12 cellular contexts compared by ENCODE assay signal in genomic region chr3:128491900-128492352, GRCh38. TPM values are rescaled to one million over a fixed set of nuclear protein-coding genes. Genes with fewer than 3 reads are reported as not detected.
A peak's percentile ranks its signal among the peaks of the same experiment; 100 is the strongest.
DNase-seq lines count a peak whose midpoint lies in the region; ATAC-seq and TF ChIP-seq lines count a peak whose summit lies in the region.
"Had no signal": no experiment of that assay in that cellular context is flagged by ENCODE, and none has a peak within 500 bp of the region (broad histone marks: within the 10 kb centered on the region; RNA-seq: fewer than 3 reads in every experiment).

No MANE protein-coding gene starts in this region.

- no peaks in the 10 kb centered on the region; the same call in none of the 2 replicates for H3K36me3 ChIP-seq in BJ (ENCODE audit: control insufficient read depth, insufficient read depth, low read length)

- POLR2A ChIA-PET in BJ (lab: Charles Lee), result interaction anchor here (1.1 kb wide), 1 partner anchor 9 kb away, joined by 3 read pairs; no protein-coding TSS in a partner anchor

- peak overlapping the region; percentile 91 for H3K4me3 ChIP-seq in BJ (ENCODE audit: low read depth, low read length)

- no peak for ATAC-seq in GM21423 (IDR thresholded peaks at IDR 0.05; ENCODE audit: unreplicated experiment)

- H3K27me3 ChIP-seq in BJ (ENCODE audit: control insufficient read depth, insufficient read depth, low read length), result no peaks in the 10 kb centered on the region; the same call in 1 of the 2 replicates
- H3K27me3 ChIP-seq: testis had no signal

- H3K4me1 Mint-ChIP-seq in HFFc6 (ENCODE audit: low read depth) (peaks cover 21% of the 10 kb centered on the region), nephron (peaks cover 29% of the 10 kb centered on the region)

- CTCF ChIA-PET in BJ (lab: Yijun Ruan, JAX), result interaction anchor here (1.3 kb wide), 1 partner anchor 9 kb away, joined by 3 read pairs; no protein-coding TSS in a partner anchor

- H3K36me3 Mint-ChIP-seq in HFFc6 (ENCODE audit: low read depth) (peaks cover 23% of the 10 kb centered on the region), nephron (ENCODE audit: low read depth) (no peaks in the 10 kb centered on the region)

- H3K27ac Mint-ChIP-seq in HFFc6 (peak overlapping the region; percentile 94), nephron (peak overlapping the region in 2 of 3 experiments; percentile 41 to 51)

- DNase-seq in BJ (ENCODE audit: low read depth) (no peak), HFFc6 (no peak), brain pericyte (ENCODE audit: low read depth, low spot score) (peak; percentile 34), inferior parietal cortex (ENCODE audit: extremely low spot score) (no peak), anterior cingulate cortex (lab: John Stamatoyannopoulos, UW) (no peak), NCI-H2196 treated with DMSO at 0.1 percent for 48 hours (lab: John Stamatoyannopoulos, UW; ENCODE audit: unreplicated experiment) (no peak)
- DNase-seq: testis had no signal

- H3K9me3 Mint-ChIP-seq in HFFc6 (no peaks in the 10 kb centered on the region), nephron (no peaks in the 10 kb centered on the region)

- H3K27me3 Mint-ChIP-seq in HFFc6 (ENCODE audit: insufficient read depth), result peaks cover 7% of the 10 kb centered on the region
- peaks cover 98% of the 10 kb centered on the region for H3K27me3 Mint-ChIP-seq in nephron (ENCODE audit: low read depth)

- TF ChIP-seq CTCF in BJ (IDR thresholded peaks at IDR 0.05; ENCODE audit: insufficient read depth, low read depth, low read length) (no peak), HFFc6 (IDR thresholded peaks at IDR 0.05) (no peak), nephron (IDR thresholded peaks at IDR 0.05; ENCODE audit: unreplicated experiment in 3 of 3) (no peak)

- H3K4me3 Mint-ChIP-seq in HFFc6 (peak overlapping the region; percentile 100), nephron (peak overlapping the region; percentile 51 to 88 (median 70))

RNA-seq across cellular contexts. Expression of gene GATA2, which starts 1.1 kb away (rescaled TPM):
- 8.3 and 13.4 TPM in 2 replicates for polyA plus RNA-seq in BJ (2011; rRNA removed)
- polyA minus RNA-seq in BJ (2011; rRNA and poly(A)+ RNA removed), result 9.4 and 10.9 TPM in 2 replicates
- total RNA-seq in HFFc6 (2021; fragmentation: NEBNext Ultra II Directional; extraction: Animal tissue kit (Norgen Biotek cat#: 25700)), result 10 to 100 TPM; 71.0 to 97.5 (median 79.6) TPM

RNA-seq across cellular contexts. Expression of gene DNAJB8, which starts 25.2 kb away (rescaled TPM):
- polyA plus RNA-seq in BJ (2011; rRNA removed), result not detected in 2 replicates
- not detected in 2 replicates for polyA minus RNA-seq in BJ (2011; rRNA and poly(A)+ RNA removed)
- not detected for total RNA-seq in HFFc6 (2021; fragmentation: NEBNext Ultra II Directional; extraction: Animal tissue kit (Norgen Biotek cat#: 25700))
- total RNA-seq: activated CD8-positive, alpha-beta memory T cell treated with anti-CD3 and anti-CD28 coated beads for 36 hours; NCI-H460; renal cortical epithelial cell had no signal
